In genomic region chr2:34143149-34143548, GRCh38 we compare ENCODE assay signal across 16 cellular contexts.
DNase-seq lines count a peak whose midpoint lies in the region; ATAC-seq and TF ChIP-seq lines count a peak whose summit lies in the region.
"Had no signal": no experiment of that assay in that cellular context is flagged by ENCODE, and none has a peak within 500 bp of the region (broad histone marks: within the 10 kb centered on the region; RNA-seq: fewer than 3 reads in every experiment).

No MANE protein-coding gene starts in this region.

- intact Hi-C loops in A673 (cut with micrococcal nuclease; ENCODE audit: unreplicated experiment) = no loop called here

- BruUV-seq in A673 (replicated peaks; lab: Mats Ljungman, UMichigan) = no TSS peak

- no peaks in the 10 kb centered on the region for H3K36me3 ChIP-seq in A673 (ENCODE audit: insufficient read depth, low read length, poor library complexity, severe bottlenecking)
- H3K36me3 ChIP-seq: BLaER1 treated with 17β-estradiol and CSF1 and Interleukin-3, amounts not matched to agents 10 nM and 100 nM had no signal

- no peak overlapping the region for H3K27ac ChIP-seq in A673 (ENCODE audit: low read depth, low read length, poor library complexity, severe bottlenecking)
- H3K27ac ChIP-seq: BLaER1 treated with 17β-estradiol and CSF1 and Interleukin-3, amounts not matched to agents 10 nM and 100 nM; C4-2B had no signal

- CTCF ChIA-PET in A673 (lab: Charles Lee) = no interaction called here

- no peak overlapping the region for H3K4me3 ChIP-seq in A673 (ENCODE audit: low read depth, low read length, poor library complexity, severe bottlenecking)
- no peak overlapping the region for H3K4me3 ChIP-seq in astrocyte of the cerebellum (ENCODE audit: low read depth, low read length)
- H3K4me3 ChIP-seq: BLaER1 treated with 17β-estradiol and CSF1 and Interleukin-3, amounts not matched to agents 10 nM and 100 nM had no signal

- no peak for TF ChIP-seq CTCF in A673 (conservative IDR thresholded peaks at IDR 0.05; ENCODE audit: low read depth, low read length)
- TF ChIP-seq CTCF in astrocyte of the cerebellum (IDR thresholded peaks at IDR 0.05; ENCODE audit: low read depth, low read length, missing control alignments) = no peak

- ATAC-seq in GM19023 (IDR thresholded peaks at IDR 0.05; ENCODE audit: unreplicated experiment) = no peak
- ATAC-seq: CD8-positive, alpha-beta T cell had no signal

- H3K4me1 ChIP-seq in A673 (ENCODE audit: insufficient read depth, low read length, poor library complexity, severe bottlenecking) = peaks cover 7% of the 10 kb centered on the region
- H3K4me1 ChIP-seq: BLaER1 treated with 17β-estradiol and CSF1 and Interleukin-3, amounts not matched to agents 10 nM and 100 nM; Caco-2 had no signal

- in situ Hi-C loops in astrocyte of the cerebellum (cut with HindIII; ENCODE audit: low sequenced_read_pairs) = no loop called here

- DNase-seq in A673 (ENCODE audit: low spot score) = peak; percentile 8
- peak; percentile 70 for DNase-seq in RPMI7951 (ENCODE audit: low read depth)
- DNase-seq in astrocyte of the cerebellum (ENCODE audit: low read depth) = peak; percentile 11
- DNase-seq in islet precursor cell = no peak
- no peak for DNase-seq in HuH-7 (ENCODE audit: low spot score)
- DNase-seq: 8988T; AML-193; Caco-2; Calu3; CD4-positive, alpha-beta T cell; CD8-positive, alpha-beta T cell; DMS79 treated with DMSO at 0.1 percent for 48 hours; GF-D8 had no signal

- H3K9me3 ChIP-seq in A673 (ENCODE audit: low read depth, low read length, poor library complexity, severe bottlenecking) = no peaks in the 10 kb centered on the region

- POLR2A ChIA-PET in A673 (lab: Charles Lee; ENCODE audit: low non-redundant PET) = no interaction called here

- no peaks in the 10 kb centered on the region for H3K27me3 ChIP-seq in A673 (replicated peaks; ENCODE audit: insufficient read depth, low read depth, low read length, poor library complexity)
- H3K27me3 ChIP-seq: BLaER1 treated with 17β-estradiol and CSF1 and Interleukin-3, amounts not matched to agents 10 nM and 100 nM had no signal

Comparison
In these comparisons a context has a peak if more than half of its experiments do, and no peak if none do; other contexts are left out.
1. DNase-seq: peak in A673 (single experiment), RPMI7951 (single experiment) and astrocyte of the cerebellum (single experiment); none in islet precursor cell (single experiment) and HuH-7 (single experiment).